ENCODE assay signal across 24 cellular contexts in the genomic region with DNA sequence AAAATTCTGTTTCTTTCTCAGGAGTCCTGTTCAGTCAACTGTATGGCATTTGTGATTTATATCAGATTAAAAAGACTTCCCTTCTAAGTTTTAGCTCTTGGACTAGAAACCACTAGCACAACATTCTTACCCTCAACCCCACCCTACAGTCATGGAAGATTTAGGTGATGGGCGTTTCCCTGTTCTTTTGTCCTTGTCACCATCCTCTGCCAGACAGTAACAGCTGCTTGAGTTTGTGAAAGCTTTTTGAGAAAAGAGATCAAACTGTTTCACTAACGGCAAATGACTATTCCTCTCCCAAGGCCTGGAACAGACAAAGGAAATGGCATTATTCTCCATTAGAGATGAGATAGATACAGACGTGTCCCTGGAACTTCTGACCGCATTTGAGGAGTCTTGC. TPM values are rescaled to one million over a fixed set of nuclear protein-coding genes. Genes with fewer than 3 reads are reported as not detected.
"Had no signal": no experiment of that assay in that cellular context is flagged by ENCODE, and none has a peak within 500 bp of the region (broad histone marks: within the 10 kb centered on the region; RNA-seq: fewer than 3 reads in every experiment).

No MANE protein-coding gene starts in this region.

- H3K36me3 ChIP-seq: left ventricle myocardium inferior, ovary, right lobe of liver, stomach had no signal

- ATAC-seq: body of pancreas; effector memory CD8-positive, alpha-beta T cell; naive thymus-derived CD4-positive, alpha-beta T cell; right lobe of liver had no signal

- H3K27me3 ChIP-seq: body of pancreas, ovary, right lobe of liver had no signal

- H3K4me3 ChIP-seq: body of pancreas, left ventricle myocardium inferior, ovary, right lobe of liver, smooth muscle cell, stomach had no signal

- H3K36me3 Mint-ChIP-seq: activated CD4-positive, alpha-beta memory T cell treated with anti-CD3 and anti-CD28 coated beads for 36 hours; activated naive CD8-positive, alpha-beta T cell treated with anti-CD3 and anti-CD28 coated beads, Interleukin-2, amount 10 ng/mL, durations not matched to agents 7 days and 5 days; naive thymus-derived CD4-positive, alpha-beta T cell had no signal

- H3K27ac Mint-ChIP-seq: activated B cell treated with CpG ODN at 0.5 μM for 24 hours; activated CD4-positive, alpha-beta memory T cell treated with anti-CD3 and anti-CD28 coated beads for 36 hours; activated naive CD8-positive, alpha-beta T cell treated with anti-CD3 and anti-CD28 coated beads, Interleukin-2, amount 10 ng/mL, durations not matched to agents 7 days and 5 days; effector memory CD8-positive, alpha-beta T cell; naive thymus-derived CD4-positive, alpha-beta T cell; T-helper 2 cell treated with Interferon-gamma antibody and Interleukin-4, amounts not matched to agents 5 μg/mL and 100 μg/mL, for 36 hours had no signal

- DNase-seq: activated B cell treated with CpG ODN at 0.5 μM for 24 hours; activated CD4-positive, alpha-beta memory T cell treated with anti-CD3 and anti-CD28 coated beads for 36 hours; activated CD4-positive, alpha-beta T cell treated with anti-CD3 and anti-CD28 coated beads for 4 hours; activated naive CD4-positive, alpha-beta T cell treated with Interleukin-2 at 50 U/mL for 16 hours; activated naive CD8-positive, alpha-beta T cell treated with anti-CD3 and anti-CD28 coated beads, Interleukin-2, amount 10 ng/mL, durations not matched to agents 7 days and 5 days; amygdala; body of pancreas; effector memory CD8-positive, alpha-beta T cell; head of caudate nucleus; left ventricle myocardium inferior; naive thymus-derived CD4-positive, alpha-beta T cell; ovary; right lobe of liver; stimulated activated CD4-positive, alpha-beta T cell treated with anti-CD3 and anti-CD28 coated beads, Interleukin-4, amount 100 ng/mL, for 1 hour; stomach had no signal

- H3K4me1 Mint-ChIP-seq: activated B cell treated with CpG ODN at 0.5 μM for 24 hours; activated naive CD8-positive, alpha-beta T cell treated with anti-CD3 and anti-CD28 coated beads, Interleukin-2, amount 10 ng/mL, durations not matched to agents 7 days and 5 days had no signal

- H3K4me3 Mint-ChIP-seq: activated B cell treated with CpG ODN at 0.5 μM for 24 hours; activated CD4-positive, alpha-beta memory T cell treated with anti-CD3 and anti-CD28 coated beads for 36 hours; activated naive CD8-positive, alpha-beta T cell treated with anti-CD3 and anti-CD28 coated beads, Interleukin-2, amount 10 ng/mL, durations not matched to agents 7 days and 5 days; effector memory CD8-positive, alpha-beta T cell; naive thymus-derived CD4-positive, alpha-beta T cell; T-helper 2 cell treated with Interferon-gamma antibody and Interleukin-4, amounts not matched to agents 5 μg/mL and 100 μg/mL, for 36 hours had no signal

- H3K4me1 ChIP-seq: body of pancreas, left ventricle myocardium inferior, right lobe of liver, stomach had no signal

- H3K4me2 ChIP-seq: smooth muscle cell had no signal

- H3K9me3 ChIP-seq: body of pancreas, left ventricle myocardium inferior, ovary, right lobe of liver, stomach had no signal

- H3K27ac ChIP-seq: body of pancreas, left ventricle myocardium inferior, ovary, right lobe of liver, stomach had no signal

- H3K9me3 Mint-ChIP-seq: activated B cell treated with CpG ODN at 0.5 μM for 24 hours; activated CD4-positive, alpha-beta memory T cell treated with anti-CD3 and anti-CD28 coated beads for 36 hours; activated naive CD8-positive, alpha-beta T cell treated with anti-CD3 and anti-CD28 coated beads, Interleukin-2, amount 10 ng/mL, durations not matched to agents 7 days and 5 days; effector memory CD8-positive, alpha-beta T cell; T-helper 2 cell treated with Interferon-gamma antibody and Interleukin-4, amounts not matched to agents 5 μg/mL and 100 μg/mL, for 36 hours had no signal

RNA-seq across cellular contexts. Expression of gene SERPINB5, which starts 31.9 kb away (rescaled TPM):
- total RNA-seq: activated B cell treated with CpG ODN at 0.5 μM for 24 hours; activated CD4-positive, alpha-beta memory T cell treated with anti-CD3 and anti-CD28 coated beads for 36 hours; activated naive CD8-positive, alpha-beta T cell treated with anti-CD3 and anti-CD28 coated beads, Interleukin-2, amount 10 ng/mL, durations not matched to agents 7 days and 5 days; body of pancreas; cardiac septum; dermis microvascular lymphatic vessel endothelial cell; left ventricle myocardium inferior; mononuclear cell; naive thymus-derived CD4-positive, alpha-beta T cell; right lobe of liver had no signal
- polyA plus RNA-seq: naive thymus-derived CD4-positive, alpha-beta T cell had no signal

RNA-seq across cellular contexts. Expression of gene SERPINB12, which starts 33.5 kb away (rescaled TPM):
- total RNA-seq: activated B cell treated with CpG ODN at 0.5 μM for 24 hours; activated CD4-positive, alpha-beta memory T cell treated with anti-CD3 and anti-CD28 coated beads for 36 hours; activated naive CD8-positive, alpha-beta T cell treated with anti-CD3 and anti-CD28 coated beads, Interleukin-2, amount 10 ng/mL, durations not matched to agents 7 days and 5 days; body of pancreas; cardiac septum; dermis microvascular lymphatic vessel endothelial cell; frontal cortex; kidney epithelial cell; left ventricle myocardium inferior; mononuclear cell; naive thymus-derived CD4-positive, alpha-beta T cell; ovary; pulmonary artery endothelial cell; right lobe of liver; stomach; temporal lobe had no signal
- polyA plus RNA-seq: naive thymus-derived CD4-positive, alpha-beta T cell; ovary; stomach had no signal
